7 cellular contexts compared by ENCODE assay signal in the genomic region with DNA sequence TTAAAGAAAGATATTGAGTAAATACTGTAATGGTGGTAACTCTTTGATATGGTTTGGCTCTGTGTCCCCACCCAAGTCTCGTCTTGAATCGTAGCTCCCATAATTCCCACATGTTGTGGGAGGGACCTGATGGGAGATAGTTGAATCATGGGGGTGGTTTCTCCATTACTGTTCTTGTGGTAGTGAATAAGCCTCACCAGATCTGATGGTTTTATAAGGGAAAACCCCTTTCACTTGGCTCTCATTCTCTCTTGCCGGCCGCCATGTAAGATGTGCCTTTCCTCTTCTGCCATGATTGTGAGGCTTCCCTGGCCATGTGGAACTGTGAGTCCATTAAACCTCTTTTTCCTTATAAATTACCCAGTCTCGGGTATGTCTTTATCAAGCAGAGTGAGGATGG.
DNase-seq lines count a peak whose midpoint lies in the region; ATAC-seq, FAIRE-seq and TF ChIP-seq lines count a peak whose summit lies in the region.
"Not testable (repeated sequence)": the region's sequence is repeated elsewhere in the genome, so short reads cannot be mapped to it uniquely, and the experiment has no call there.

No MANE protein-coding gene starts in this region.

- not testable (repeated sequence) for H3K4me3 Mint-ChIP-seq in endodermal cell

- not testable (repeated sequence) for TF ChIP-seq CTCF in HEK293 (tag by site-specific recombination; IDR thresholded peaks at IDR 0.05); endodermal cell (conservative IDR thresholded peaks at IDR 0.05); heart left ventricle (IDR thresholded peaks at IDR 0.05); HepG2 (CRISPR knock-in tag; IDR thresholded peaks at IDR 0.05); gastrocnemius medialis (IDR thresholded peaks at IDR 0.05 in 4 of 5, conservative IDR thresholded peaks at IDR 0.05 in 1 of 5); suprapubic skin (IDR thresholded peaks at IDR 0.05)

- POLR2A ChIA-PET in HEK293 (lab: Yijun Ruan, JAX); HepG2 (lab: Yijun Ruan, JAX): not testable (repeated sequence)

- not testable (repeated sequence) for H3K4me1 ChIP-seq in HEK293 (ENCODE audit: control insufficient read depth, insufficient read depth, low read length); endodermal cell (ENCODE audit: control insufficient read depth, insufficient read depth, low read length); HepG2 (ENCODE audit: insufficient read depth, low read length)
- H3K4me1 ChIP-seq in heart left ventricle (peaks cover 0 to 64% (median 42%) of the 10 kb centered on the region in 12 donors), gastrocnemius medialis (peaks cover 7 to 12% of the 10 kb centered on the region in 2 donors), suprapubic skin (peaks cover 27% of the 10 kb centered on the region)

- not testable (repeated sequence) for H3K27me3 Mint-ChIP-seq in endodermal cell (ENCODE audit: insufficient read depth)

- not testable (repeated sequence) for H3K27ac Mint-ChIP-seq in endodermal cell

- not testable (repeated sequence) for H3K4me3 ChIP-seq in HEK293 (ENCODE audit: low read depth, low read length); heart left ventricle; HepG2 (replicated peaks in 1 of 3; ENCODE audit: insufficient read depth in 1 of 3, low read depth in 2 of 3, low read length in 3 of 3); gastrocnemius medialis; suprapubic skin
- H3K4me3 ChIP-seq in endodermal cell (ENCODE audit: low read length), result peak overlapping the region; percentile 31

- intact Hi-C loops in heart left ventricle (cut with DNase I), result loop anchor here in 1 of 10 donors (10.0 kb wide), 1 partner anchor 64 kb away; no protein-coding TSS in a partner anchor
- intact Hi-C loops in HepG2 (cut with micrococcal nuclease; ENCODE audit: unreplicated experiment); gastrocnemius medialis (cut with DNase I; ENCODE audit: low total_unique reads): not testable (repeated sequence)

- not testable (repeated sequence) for TF ChIP-seq POLR2A in heart left ventricle (IDR thresholded peaks at IDR 0.05); HepG2 (IDR thresholded peaks at IDR 0.05; ENCODE audit: insufficient read depth in 1 of 2, low read depth in 2 of 2, low read length in 2 of 2); gastrocnemius medialis (IDR thresholded peaks at IDR 0.05); suprapubic skin (IDR thresholded peaks at IDR 0.05)

- H3K9ac ChIP-seq in endodermal cell (ENCODE audit: extremely low read depth, low read length, poor library complexity, severe bottlenecking); HepG2 (ENCODE audit: insufficient read depth, low read depth, low read length): not testable (repeated sequence)

- CTCF ChIA-PET in HEK293 (lab: Yijun Ruan, JAX); HepG2 (lab: Yijun Ruan, JAX; ENCODE audit: low intra/inter-chr PET ratio, low total read pairs): not testable (repeated sequence)

- not testable (repeated sequence) for H3K36me3 Mint-ChIP-seq in endodermal cell (ENCODE audit: low read depth)

- not testable (repeated sequence) for TF ChIP-seq RAD21 in HepG2 (CRISPR knock-in tag; IDR thresholded peaks at IDR 0.05)

- H3K79me2 ChIP-seq in HepG2 (ENCODE audit: insufficient read depth, low read length), result not testable (repeated sequence)

- not testable (repeated sequence) for H2AFZ ChIP-seq in HepG2 (ENCODE audit: low read length)

- not testable (repeated sequence) for BruUV-seq in HepG2 (replicated peaks; lab: Mats Ljungman, UMichigan)

- not testable (repeated sequence) for FAIRE-seq in HepG2 (lab: Jason Lieb, UNC)

- H3K4me2 ChIP-seq in HepG2 (ENCODE audit: low read depth, low read length), result not testable (repeated sequence)

- H3K9me3 ChIP-seq in HEK293 (ENCODE audit: control insufficient read depth, insufficient read depth, low read depth, low read length); gastrocnemius medialis; suprapubic skin: not testable (repeated sequence)
- H3K9me3 ChIP-seq in endodermal cell (ENCODE audit: control insufficient read depth, low read length) (peaks cover 22% of the 10 kb centered on the region), heart left ventricle (peaks cover 0 to 23% (median 5%) of the 10 kb centered on the region in 12 donors), HepG2 (ENCODE audit: low read length) (peaks cover 10% of the 10 kb centered on the region)

- H3K4me1 Mint-ChIP-seq in endodermal cell, result not testable (repeated sequence)

- not testable (repeated sequence) for H4K20me1 ChIP-seq in HepG2 (ENCODE audit: insufficient read depth, low read length)

- in situ Hi-C loops in HepG2 (cut with HindIII; ENCODE audit: extremely low pct_ligation_motif_present, low pct_unique_long_range_greater_than_20kb); gastrocnemius medialis (cut with MboI; ENCODE audit: low sequenced_read_pairs in 4 of 4): not testable (repeated sequence)

- not testable (repeated sequence) for H3K27ac ChIP-seq in HEK293 (ENCODE audit: extremely low read depth, low read depth, low read length); endodermal cell (ENCODE audit: low read depth, low read length); HepG2 (ENCODE audit: extremely low read length, insufficient read depth, low read length)
- peak overlapping the region in 10 of 12 donors; percentile 0 to 74 (median 54) for H3K27ac ChIP-seq in heart left ventricle
- peak overlapping the region in 3 of 4 donors; percentile 8 to 43 (median 12) for H3K27ac ChIP-seq in gastrocnemius medialis
- H3K27ac ChIP-seq in suprapubic skin, result peak overlapping the region; percentile 10

- H3K9me3 Mint-ChIP-seq in endodermal cell, result peaks cover 37% of the 10 kb centered on the region

- not testable (repeated sequence) for H3K36me3 ChIP-seq in HEK293 (ENCODE audit: control insufficient read depth in 2 of 2, insufficient read depth in 1 of 2, low read length in 2 of 2); endodermal cell (ENCODE audit: control insufficient read depth, insufficient read depth, low read length); HepG2 (replicated peaks in 1 of 2; ENCODE audit: control insufficient read depth in 1 of 2, insufficient read depth in 2 of 2, low read length in 2 of 2); gastrocnemius medialis; suprapubic skin
- peaks cover 0 to 14% (median 0%) of the 10 kb centered on the region in 9 donors for H3K36me3 ChIP-seq in heart left ventricle

- not testable (repeated sequence) for H3K27me3 ChIP-seq in endodermal cell (ENCODE audit: control insufficient read depth, insufficient read depth, low read length, poor library complexity, severe bottlenecking); heart left ventricle; HepG2 (ENCODE audit: control insufficient read depth in 1 of 2, insufficient read depth in 2 of 2, low read length in 2 of 2); gastrocnemius medialis; suprapubic skin

- not testable (repeated sequence) for TF ChIP-seq EP300 in HepG2 (IDR thresholded peaks at IDR 0.05; ENCODE audit: low read depth in 2 of 2, low read length in 2 of 2); HepG2 (CRISPR knock-in tag; IDR thresholded peaks at IDR 0.05; ENCODE audit: borderline replicate concordance); suprapubic skin (IDR thresholded peaks at IDR 0.05)

- not testable (repeated sequence) for ATAC-seq in heart left ventricle, HepG2, gastrocnemius medialis

- WGBS in endodermal cell (ENCODE audit: insufficient coverage in 1 of 2, insufficient read length in 1 of 2), 2 experiments, result 97 to 100% methylated on average over 4 to 5 of the region's 5 CpGs
- 83 to 88% (median 84%) methylated on average over 5 of the region's 5 CpGs for WGBS in heart left ventricle, 4 donors
- WGBS in HepG2 (ENCODE audit: low lambda C conversion rate), result 99% methylated on average over 5 of the region's 5 CpGs
- WGBS in suprapubic skin, result 86% methylated on average over 5 of the region's 5 CpGs

- peak; percentile 12 for DNase-seq in activated T-cell treated with anti-CD3 and anti-CD28 coated beads for 48 hours (ENCODE audit: low read depth)
- DNase-seq in endodermal cell; HepG2 (ENCODE audit: low spot score); gastrocnemius medialis; suprapubic skin (ENCODE audit: low spot score in 2 of 2): not testable (repeated sequence)
- peak in 1 of 5 donors; percentile 13 for DNase-seq in heart left ventricle

TF ChIP-seq in HEK293, 187 proteins besides CTCF, POLR2A, EP300 and RAD21:
- 0 out of 2 replicates have a peak, but pooled peaks have one; percentile 13 for TF ChIP-seq ZNF140 (tag by site-specific recombination; IDR thresholded peaks at IDR 0.05)

TF ChIP-seq in HepG2, 621 proteins besides CTCF, POLR2A, EP300 and RAD21:
- TF ChIP-seq ZNF430 (CRISPR knock-in tag; IDR thresholded peaks at IDR 0.05), result peak; percentile 61; the same call in 1 of the 2 replicates
